Comparison of ENCODE assay signal across 8 cellular contexts in genomic region chr11:77046060-77046501, GRCh38. TPM values are rescaled to one million over a fixed set of nuclear protein-coding genes. Genes with fewer than 3 reads are reported as not detected.
DNase-seq lines count a peak whose midpoint lies in the region; ATAC-seq and TF ChIP-seq lines count a peak whose summit lies in the region.

No MANE protein-coding gene starts in this region.

- peaks cover 8% of the 10 kb centered on the region for H3K27me3 Mint-ChIP-seq in glutamatergic neuron (ENCODE audit: unreplicated experiment)

- H3K9ac ChIP-seq in NT2/D1 (ENCODE audit: insufficient read length, low read depth): no peak overlapping the region

- H3K36me3 ChIP-seq in NT2/D1 (ENCODE audit: insufficient read depth, insufficient read length, low read length): no peaks in the 10 kb centered on the region

- TF ChIP-seq CTCF in glutamatergic neuron (IDR thresholded peaks at IDR 0.05; ENCODE audit: partially characterized antibody, unreplicated experiment): peak; percentile 97
- peak; percentile 78 for TF ChIP-seq CTCF in retinal pigment epithelial cell (conservative IDR thresholded peaks at IDR 0.05; ENCODE audit: low read depth, low read length)

- H3K9me3 ChIP-seq in NT2/D1 (ENCODE audit: insufficient read depth, low read length): no peaks in the 10 kb centered on the region

- peaks cover 22% of the 10 kb centered on the region for H3K27me3 ChIP-seq in NT2/D1 (ENCODE audit: insufficient read depth, insufficient read length)

- H3K36me3 Mint-ChIP-seq in glutamatergic neuron (ENCODE audit: unreplicated experiment): no peaks in the 10 kb centered on the region

- ATAC-seq in GM21360 (IDR thresholded peaks at IDR 0.05; ENCODE audit: unreplicated experiment): peak; percentile 46

- peaks cover 4% of the 10 kb centered on the region for H3K9me3 Mint-ChIP-seq in glutamatergic neuron (ENCODE audit: unreplicated experiment)

- peaks cover 4% of the 10 kb centered on the region for H3K4me1 ChIP-seq in NT2/D1 (ENCODE audit: insufficient read depth, insufficient read length)

- H3K4me3 ChIP-seq in NT2/D1 (ENCODE audit: insufficient read length, low read depth) (no peak overlapping the region), retinal pigment epithelial cell (ENCODE audit: low read length) (peak overlapping the region; percentile 31)

- peaks cover 2% of the 10 kb centered on the region for H3K4me1 Mint-ChIP-seq in glutamatergic neuron (ENCODE audit: low read depth, unreplicated experiment)

- H3K4me3 Mint-ChIP-seq in glutamatergic neuron (ENCODE audit: unreplicated experiment): peak overlapping the region; percentile 53

- DNase-seq in AG20443 (ENCODE audit: low spot score): peak; percentile 68
- peak; percentile 30 for DNase-seq in NT2/D1 (ENCODE audit: low read depth, low spot score)
- peak; percentile 83 for DNase-seq in activated effector memory CD4-positive, alpha-beta T cell treated with anti-CD3 and anti-CD28 coated beads, Interleukin-2, amount 50 U/mL, for 16 hours
- peak; percentile 83 for DNase-seq in glutamatergic neuron
- DNase-seq in retinal pigment epithelial cell (ENCODE audit: low read depth): no peak
- no peak for DNase-seq in SIG-M5 (lab: John Stamatoyannopoulos, UW)
- DNase-seq in midbrain (lab: John Stamatoyannopoulos, UW): no peak

- no peak overlapping the region for H3K27ac Mint-ChIP-seq in glutamatergic neuron (ENCODE audit: unreplicated experiment)

RNA-seq across cellular contexts. Expression of gene B3GNT6, which starts 11.9 kb away (rescaled TPM):
- total RNA-seq in glutamatergic neuron (ENCODE audit: unreplicated experiment): not detected

RNA-seq across cellular contexts. Expression of gene CAPN5, which starts 20.7 kb away (rescaled TPM):
- total RNA-seq in glutamatergic neuron (ENCODE audit: unreplicated experiment): 45.0 TPM

RNA-seq across cellular contexts. Expression of gene OMP, which starts 56.6 kb away (rescaled TPM):
- total RNA-seq in glutamatergic neuron (ENCODE audit: unreplicated experiment): not detected

Comparison
In these comparisons a context has a peak if more than half of its experiments do, and no peak if none do; other contexts are left out.
1. DNase-seq: peak in AG20443 (single experiment), NT2/D1 (single experiment), activated effector memory CD4-positive, alpha-beta T cell treated with anti-CD3 and anti-CD28 coated beads, Interleukin-2, amount 50 U/mL, for 16 hours (single experiment) and glutamatergic neuron (single experiment); none in retinal pigment epithelial cell (single experiment), SIG-M5 (single experiment) and midbrain (single experiment).